ENCODE assay signal across 8 cellular contexts in genomic region chr15:28106294-28107110, GRCh38. TPM values are rescaled to one million over a fixed set of nuclear protein-coding genes. Genes with fewer than 3 reads are reported as not detected.
A peak's percentile ranks its signal among the peaks of the same experiment; 100 is the strongest.
DNase-seq lines count a peak whose midpoint lies in the region; ATAC-seq and TF ChIP-seq lines count a peak whose summit lies in the region.

No MANE protein-coding gene starts in this region.

- no peaks in the 10 kb centered on the region for H3K27me3 Mint-ChIP-seq in osteocyte (ENCODE audit: unreplicated experiment)

- H3K36me3 ChIP-seq in gastroesophageal sphincter, result peaks cover 0 to 5% of the 10 kb centered on the region in 2 donors

- H3K4me1 Mint-ChIP-seq in osteocyte (ENCODE audit: unreplicated experiment), result peaks cover 10% of the 10 kb centered on the region

- no peaks in the 10 kb centered on the region for H3K9me3 ChIP-seq in gastroesophageal sphincter

- peak overlapping the region in 3 of 4 donors; percentile 29 to 54 (median 51) for H3K27ac ChIP-seq in gastroesophageal sphincter

- H3K27me3 ChIP-seq in gastroesophageal sphincter, result peaks cover 38% of the 10 kb centered on the region

- peaks cover 0 to 36% (median 3%) of the 10 kb centered on the region in 3 donors for H3K4me1 ChIP-seq in gastroesophageal sphincter

- TF ChIP-seq POLR2A in gastroesophageal sphincter (IDR thresholded peaks at IDR 0.05), result no peak

- H3K4me3 Mint-ChIP-seq in osteocyte (ENCODE audit: unreplicated experiment), result peak overlapping the region; percentile 53

- no peak for TF ChIP-seq EP300 in gastroesophageal sphincter (IDR thresholded peaks at IDR 0.05)

- TF ChIP-seq CTCF in GM13977 (IDR thresholded peaks at IDR 0.05; ENCODE audit: extremely low read depth, insufficient read depth, missing control alignments) (no peak), gastroesophageal sphincter (IDR thresholded peaks at IDR 0.05) (no peak), osteocyte (IDR thresholded peaks at IDR 0.05) (no peak)

- no peak overlapping the region for H3K27ac Mint-ChIP-seq in osteocyte (ENCODE audit: unreplicated experiment)

- H3K9me3 Mint-ChIP-seq in osteocyte (ENCODE audit: unreplicated experiment), result no peaks in the 10 kb centered on the region

- 58 to 80% methylated on average over 2 to 3 of the region's 81 CpGs for WGBS in gastroesophageal sphincter (ENCODE audit: low coverage in 1 of 2), 2 donors

- in situ Hi-C loops in GM13977 (cut with MboI; ENCODE audit: low pct_unique_long_range_greater_than_20kb, low sequenced_read_pairs, unreplicated experiment), result no loop called here

- H3K36me3 Mint-ChIP-seq in osteocyte (ENCODE audit: unreplicated experiment), result peaks cover 3% of the 10 kb centered on the region

- peak; percentile 24 for ATAC-seq in gastroesophageal sphincter
- ATAC-seq in HG03565 (IDR thresholded peaks at IDR 0.05; ENCODE audit: unreplicated experiment), result no peak

- DNase-seq in GM13977 (ENCODE audit: low spot score) (peak; percentile 60), activated T-cell treated with anti-CD3 and anti-CD28 coated beads for 4 hours (peak; percentile 7), osteocyte (ENCODE audit: extremely low spot score, unreplicated experiment) (no peak), amniotic stem cell (lab: John Stamatoyannopoulos, UW) (no peak), NCI-H128 (lab: John Stamatoyannopoulos, UW; ENCODE audit: unreplicated experiment) (no peak), LoVo (ENCODE audit: low spot score) (no peak)

- H3K4me3 ChIP-seq in gastroesophageal sphincter, result peak overlapping the region; percentile 45 to 67

RNA-seq across cellular contexts. Expression of gene OCA2, which starts 7.4 kb away (rescaled TPM):
- total RNA-seq in gastroesophageal sphincter (1 to 10 TPM in 2 of 4 donors, under 1 TPM in 1, not detected in 1; 0.40 to 2.0 (median 1.1) TPM), osteocyte (0.76 and 1.2 TPM in 2 replicates)

Comparison
In these comparisons a context has a peak if more than half of its experiments do, and no peak if none do; other contexts are left out.
1. DNase-seq: peak in GM13977 (single experiment) and activated T-cell treated with anti-CD3 and anti-CD28 coated beads for 4 hours (single experiment); none in osteocyte (single experiment), amniotic stem cell (single experiment), NCI-H128 (single experiment) and LoVo (single experiment).